23 cellular contexts compared by ENCODE assay signal in genomic region chr9:136295537-136296433, GRCh38. TPM values are rescaled to one million over a fixed set of nuclear protein-coding genes. Genes with fewer than 3 reads are reported as not detected.
DNase-seq lines count a peak whose midpoint lies in the region; FAIRE-seq and TF ChIP-seq lines count a peak whose summit lies in the region.
"Had no signal": no experiment of that assay in that cellular context is flagged by ENCODE, and none has a peak within 500 bp of the region (broad histone marks: within the 10 kb centered on the region; RNA-seq: fewer than 3 reads in every experiment).

No MANE protein-coding gene starts in this region.

- POLR2A ChIA-PET in HEK293T (lab: Yijun Ruan, JAX): no interaction called here

- no peak overlapping the region for H3K4me3 Mint-ChIP-seq in nephron progenitor cell
- H3K4me3 Mint-ChIP-seq: CD4-positive, alpha-beta memory T cell had no signal

- peaks cover 41% of the 10 kb centered on the region for H3K27me3 Mint-ChIP-seq in nephron progenitor cell (ENCODE audit: low read depth, poor library complexity)

- peaks cover 21% of the 10 kb centered on the region for H3K4me1 Mint-ChIP-seq in nephron progenitor cell
- H3K4me1 Mint-ChIP-seq: CD4-positive, alpha-beta memory T cell had no signal

- H3K9me3 ChIP-seq in kidney (ENCODE audit: control insufficient read depth in 1 of 2, low read length in 2 of 2): no peaks in the 10 kb centered on the region
- H3K9me3 ChIP-seq: BLaER1, HAP-1 had no signal

- no peak for FAIRE-seq in kidney (lab: Jason Lieb, UNC)

- H3K27ac ChIP-seq in C4-2B: peak overlapping the region; percentile 27; the same call in 1 of the 2 replicates
- no peak overlapping the region for H3K27ac ChIP-seq in kidney (ENCODE audit: low read depth in 2 of 2, low read length in 2 of 2)
- H3K27ac ChIP-seq: BLaER1 had no signal

- no peaks in the 10 kb centered on the region for H3K36me3 Mint-ChIP-seq in nephron progenitor cell (ENCODE audit: low read depth)
- H3K36me3 Mint-ChIP-seq: CD4-positive, alpha-beta memory T cell had no signal

- DNase-seq in HEK293T (ENCODE audit: extremely low spot score): no peak
- peak; percentile 52 for DNase-seq in kidney
- DNase-seq in nephron progenitor cell: peak; percentile 80
- no peak for DNase-seq in GM19240 (ENCODE audit: insufficient read length, low spot score)
- DNase-seq in activated effector memory CD4-positive, alpha-beta T cell treated with Interleukin-2 at 50 U/mL for 16 hours: no peak
- DNase-seq in GM20000 (ENCODE audit: low spot score): no peak
- DNase-seq: ACHN; Calu3; CD4-positive, alpha-beta memory T cell; EL; GF-D8; MV-4-11; NCI-H1105 treated with DMSO at 0.1 percent for 48 hours; NCI-H2081; NCI-H2171 treated with DMSO at 0.1 percent for 48 hours; NCI-H524 treated with DMSO at 0.1 percent for 48 hours; NCI-H82; Right ventricle myocardium superior had no signal

- intact Hi-C loops in kidney (cut with DNase I): no loop called here

- TF ChIP-seq CTCF in C4-2B (conservative IDR thresholded peaks at IDR 0.05): no peak
- TF ChIP-seq CTCF in kidney (IDR thresholded peaks at IDR 0.05; ENCODE audit: borderline replicate concordance, extremely low read depth, insufficient read depth): no peak
- no peak for TF ChIP-seq CTCF in nephron progenitor cell (IDR thresholded peaks at IDR 0.05)
- TF ChIP-seq CTCF in GM20000 (IDR thresholded peaks at IDR 0.05; ENCODE audit: extremely low read depth, missing control alignments): no peak

- H3K4me3 ChIP-seq in kidney (ENCODE audit: low read length in 2 of 2): no peak overlapping the region
- H3K4me3 ChIP-seq: BLaER1, HAP-1 had no signal

- H3K36me3 ChIP-seq in kidney (ENCODE audit: control insufficient read depth in 1 of 2, insufficient read depth in 2 of 2, low read length in 2 of 2): no peaks in the 10 kb centered on the region
- H3K36me3 ChIP-seq: BLaER1, HAP-1 had no signal

- H3K27ac Mint-ChIP-seq in nephron progenitor cell: no peak overlapping the region
- H3K27ac Mint-ChIP-seq: CD4-positive, alpha-beta memory T cell had no signal

- no peak overlapping the region for H3K9ac ChIP-seq in kidney (ENCODE audit: low read length in 2 of 2)
- H3K9ac ChIP-seq: BLaER1 had no signal

- CTCF ChIA-PET in HEK293T (lab: Yijun Ruan, JAX): no interaction called here

- H3K9me3 Mint-ChIP-seq in nephron progenitor cell: no peaks in the 10 kb centered on the region
- H3K9me3 Mint-ChIP-seq: CD4-positive, alpha-beta memory T cell had no signal

- peaks cover 0 to 4% of the 10 kb centered on the region in 2 donors for H3K4me1 ChIP-seq in kidney (ENCODE audit: control insufficient read depth in 1 of 2, insufficient read depth in 1 of 2, low read depth in 1 of 2, low read length in 2 of 2)
- H3K4me1 ChIP-seq: HAP-1 had no signal

TF ChIP-seq in HEK293T, 16 proteins besides CTCF, POLR2A, EP300 and RAD21:
- no peak for TF ChIP-seq NFRKB (IDR thresholded peaks at IDR 0.05)
- no peak for TF ChIP-seq ARNT (IDR thresholded peaks at IDR 0.05)
- no peak for TF ChIP-seq ELF4 (IDR thresholded peaks at IDR 0.05)
- TF ChIP-seq FOXM1 (IDR thresholded peaks at IDR 0.05; ENCODE audit: borderline replicate concordance): no peak
- peak; percentile 63; the same call in 1 of the 2 replicates for TF ChIP-seq PKNOX1 (IDR thresholded peaks at IDR 0.05)
- no peak for TF ChIP-seq LEF1 (IDR thresholded peaks at IDR 0.05; ENCODE audit: borderline replicate concordance)
- no peak for TF ChIP-seq BHLHE40 (IDR thresholded peaks at IDR 0.05; ENCODE audit: borderline replicate concordance)
- TF ChIP-seq TARDBP (IDR thresholded peaks at IDR 0.05): no peak
- TF ChIP-seq HDGF (IDR thresholded peaks at IDR 0.05; ENCODE audit: borderline replicate concordance): no peak

RNA-seq across cellular contexts. Expression of gene CCDC187, which starts 8.1 kb away (rescaled TPM):
- 2.3 TPM for total RNA-seq in kidney
- 0.84 TPM for polyA plus RNA-seq in kidney (ENCODE audit: insufficient read depth, low read depth, low replicate concordance)
- total RNA-seq: CD4-positive, alpha-beta memory T cell; OCI-LY7; Right ventricle myocardium superior; SK-MEL-5 had no signal
- polyA plus RNA-seq: CD4-positive, alpha-beta memory T cell had no signal

RNA-seq across cellular contexts. Expression of gene GPSM1, which starts 31.6 kb away (rescaled TPM):
- 11.6 TPM for total RNA-seq in kidney
- polyA plus RNA-seq in kidney (ENCODE audit: insufficient read depth, low read depth, low replicate concordance): 11.9 TPM
- total RNA-seq: OCI-LY7 had no signal

RNA-seq across cellular contexts. Expression of gene QSOX2, which starts 50.2 kb away (rescaled TPM):
- 10.1 TPM for total RNA-seq in kidney
- 4.0 TPM for polyA plus RNA-seq in kidney (ENCODE audit: insufficient read depth, low read depth, low replicate concordance)

Comparison
In these comparisons a context has a peak if more than half of its experiments do, and no peak if none do; other contexts are left out.
1. DNase-seq: peak in kidney (single experiment) and nephron progenitor cell (single experiment); none in HEK293T (single experiment), GM19240 (single experiment), activated effector memory CD4-positive, alpha-beta T cell treated with Interleukin-2 at 50 U/mL for 16 hours (single experiment) and GM20000 (single experiment).